Comparison of ENCODE assay signal across 16 cellular contexts in the genomic region with DNA sequence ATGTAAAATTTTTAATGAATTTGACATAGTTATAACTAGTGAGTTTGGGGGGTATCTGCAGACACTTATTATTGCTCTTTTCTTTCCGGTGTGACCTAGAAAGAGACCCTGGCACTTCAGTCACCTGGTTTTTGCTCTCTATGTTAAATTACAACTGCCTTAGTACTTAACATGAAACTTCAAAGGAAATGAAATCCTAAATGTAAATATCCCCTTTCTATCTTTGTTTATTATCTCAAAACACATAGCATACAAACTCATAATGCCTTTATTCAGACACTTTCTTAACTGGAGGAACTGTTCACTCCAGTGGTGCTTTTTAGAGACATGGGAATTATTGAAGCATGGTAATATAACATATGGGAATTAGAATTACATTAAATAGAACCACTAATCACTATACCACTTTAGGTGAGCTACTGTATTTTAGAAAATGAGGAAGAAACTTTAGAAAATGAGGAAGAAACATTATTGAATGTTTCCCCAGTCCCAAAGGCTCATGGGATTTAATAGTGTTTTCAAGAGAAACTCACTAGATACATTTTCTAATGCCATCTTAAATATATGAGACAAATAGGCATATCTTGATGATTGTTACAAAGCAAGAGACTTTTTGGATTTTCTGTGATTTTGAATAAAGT.
"Had no signal": no experiment of that assay in that cellular context is flagged by ENCODE, and none has a peak within 500 bp of the region (broad histone marks: within the 10 kb centered on the region; RNA-seq: fewer than 3 reads in every experiment).

No MANE protein-coding gene starts in this region.

- H3K9me3 ChIP-seq: ascending aorta, pancreas, testis had no signal

- H3K27me3 ChIP-seq: ascending aorta, dorsolateral prefrontal cortex, neural progenitor cell, pancreas, testis had no signal

- H3K4me2 ChIP-seq: neural progenitor cell had no signal

- H3K4me1 Mint-ChIP-seq: activated CD4-positive, alpha-beta T cell treated with anti-CD3 and anti-CD28 coated beads for 36 hours; activated naive CD8-positive, alpha-beta T cell treated with anti-CD3 and anti-CD28 coated beads, Interleukin-2, amount 50 U/mL, for 24 hours; neural progenitor cell; stimulated activated naive CD8-positive, alpha-beta T cell treated with anti-CD3 and anti-CD28 coated beads, Interleukin-15, amount 100 ng/mL, for 72 hours had no signal

- H3K27me3 Mint-ChIP-seq: activated CD4-positive, alpha-beta T cell treated with anti-CD3 and anti-CD28 coated beads for 36 hours; activated naive CD8-positive, alpha-beta T cell treated with anti-CD3 and anti-CD28 coated beads, Interleukin-2, amount 50 U/mL, for 24 hours; stimulated activated naive CD8-positive, alpha-beta T cell treated with anti-CD3 and anti-CD28 coated beads, Interleukin-15, amount 100 ng/mL, for 72 hours had no signal

- DNase-seq: activated CD4-positive, alpha-beta T cell treated with anti-CD3 and anti-CD28 coated beads for 36 hours; activated CD8-positive, alpha-beta memory T cell treated with anti-CD3 and anti-CD28 coated beads, Interleukin-2, amount 50 U/mL, for 48 hours; activated CD8-positive, alpha-beta T cell treated with anti-CD3 and anti-CD28 coated beads, Interleukin-2, amount 10 ng/mL, durations not matched to agents 7 days and 5 days; activated naive CD4-positive, alpha-beta T cell; activated naive CD8-positive, alpha-beta T cell treated with anti-CD3 and anti-CD28 coated beads, Interleukin-2, amount 50 U/mL, for 24 hours; dorsolateral prefrontal cortex; hypothalamus; kidney glomerular epithelial cell; pancreas; stimulated activated CD4-positive, alpha-beta T cell treated with anti-CD3 and anti-CD28 coated beads, Interleukin-4, amount 100 ng/mL, for 1 hour; stimulated activated naive CD8-positive, alpha-beta T cell treated with anti-CD3 and anti-CD28 coated beads, Interleukin-15, amount 100 ng/mL, for 72 hours; testis had no signal

- H2AFZ ChIP-seq: neural progenitor cell had no signal

- H3K4me3 ChIP-seq: ascending aorta, dorsolateral prefrontal cortex, neural progenitor cell, pancreas, testis had no signal

- H3K4me1 ChIP-seq: ascending aorta, neural progenitor cell, pancreas, testis had no signal

- H3K27ac Mint-ChIP-seq: activated CD4-positive, alpha-beta T cell treated with anti-CD3 and anti-CD28 coated beads for 36 hours; activated CD8-positive, alpha-beta T cell treated with anti-CD3 and anti-CD28 coated beads, Interleukin-2, amount 10 ng/mL, durations not matched to agents 7 days and 5 days; activated naive CD8-positive, alpha-beta T cell treated with anti-CD3 and anti-CD28 coated beads, Interleukin-2, amount 50 U/mL, for 24 hours; mesothelial cell of epicardium; neural progenitor cell; stimulated activated naive CD8-positive, alpha-beta T cell treated with anti-CD3 and anti-CD28 coated beads, Interleukin-15, amount 100 ng/mL, for 72 hours had no signal

- H3K9me3 Mint-ChIP-seq: activated naive CD8-positive, alpha-beta T cell treated with anti-CD3 and anti-CD28 coated beads, Interleukin-2, amount 50 U/mL, for 24 hours; neural progenitor cell; stimulated activated naive CD8-positive, alpha-beta T cell treated with anti-CD3 and anti-CD28 coated beads, Interleukin-15, amount 100 ng/mL, for 72 hours had no signal

- H3K36me3 Mint-ChIP-seq: mesothelial cell of epicardium, neural progenitor cell had no signal

- H3K4me3 Mint-ChIP-seq: activated CD4-positive, alpha-beta T cell treated with anti-CD3 and anti-CD28 coated beads for 36 hours; activated CD8-positive, alpha-beta T cell treated with anti-CD3 and anti-CD28 coated beads, Interleukin-2, amount 10 ng/mL, durations not matched to agents 7 days and 5 days; activated naive CD8-positive, alpha-beta T cell treated with anti-CD3 and anti-CD28 coated beads, Interleukin-2, amount 50 U/mL, for 24 hours; mesothelial cell of epicardium; neural progenitor cell; stimulated activated naive CD8-positive, alpha-beta T cell treated with anti-CD3 and anti-CD28 coated beads, Interleukin-15, amount 100 ng/mL, for 72 hours had no signal

- ATAC-seq: activated CD4-positive, alpha-beta T cell treated with anti-CD3 and anti-CD28 coated beads for 36 hours; activated CD8-positive, alpha-beta T cell treated with anti-CD3 and anti-CD28 coated beads, Interleukin-2, amount 10 ng/mL, durations not matched to agents 7 days and 5 days; activated naive CD8-positive, alpha-beta T cell treated with anti-CD3 and anti-CD28 coated beads, Interleukin-2, amount 50 U/mL, for 24 hours; pancreas; stimulated activated naive CD8-positive, alpha-beta T cell treated with anti-CD3 and anti-CD28 coated beads, Interleukin-15, amount 100 ng/mL, for 72 hours had no signal

- H3K36me3 ChIP-seq: ascending aorta, neural progenitor cell, pancreas had no signal

- H3K27ac ChIP-seq: ascending aorta, dorsolateral prefrontal cortex, neural progenitor cell, pancreas, testis, VCaP had no signal
